22 cellular contexts compared by ENCODE assay signal in the genomic region with DNA sequence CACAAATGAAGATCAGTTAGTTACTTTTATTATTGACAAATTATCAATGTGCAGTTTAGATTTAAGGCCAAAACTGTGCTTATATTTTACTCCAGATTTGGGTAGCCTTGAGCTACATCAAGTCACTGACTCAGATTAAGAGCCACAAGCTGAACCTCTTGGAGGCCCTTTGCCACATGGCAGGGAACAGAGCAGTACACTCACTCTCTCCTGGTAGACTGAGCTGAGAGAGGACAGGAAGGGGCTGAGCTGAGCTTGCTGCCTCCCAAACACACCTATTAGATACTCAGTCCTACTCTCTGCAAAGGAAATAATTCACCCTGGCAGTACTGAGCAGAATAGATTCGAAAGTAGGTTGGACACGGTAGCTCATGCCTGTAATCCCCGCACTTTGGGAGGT. TPM values are rescaled to one million over a fixed set of nuclear protein-coding genes. Genes with fewer than 3 reads are reported as not detected.
"Had no signal": no experiment of that assay in that cellular context is flagged by ENCODE, and none has a peak within 500 bp of the region (broad histone marks: within the 10 kb centered on the region; RNA-seq: fewer than 3 reads in every experiment).

No MANE protein-coding gene starts in this region.

- ATAC-seq: left cardiac atrium; lower lobe of right lung; naive thymus-derived CD8-positive, alpha-beta T cell; psoas muscle; right lobe of liver; SK-N-SH treated with all-trans-retinoic acid at 6 μM for 48 hours; T-helper 17 cell; upper lobe of right lung had no signal

- H3K4me3 ChIP-seq: breast epithelium, dorsolateral prefrontal cortex, esophagus squamous epithelium, lower lobe of right lung, psoas muscle, right lobe of liver, testis, upper lobe of right lung had no signal

- H3K4me1 ChIP-seq: breast epithelium, lower lobe of right lung, psoas muscle, right lobe of liver, testis, upper lobe of right lung had no signal

- H3K27me3 ChIP-seq: breast epithelium, dorsolateral prefrontal cortex, esophagus squamous epithelium, right lobe of liver, testis, upper lobe of right lung had no signal

- H3K36me3 Mint-ChIP-seq: naive thymus-derived CD8-positive, alpha-beta T cell had no signal

- H3K27ac ChIP-seq: breast epithelium, dorsolateral prefrontal cortex, esophagus squamous epithelium, lower lobe of right lung, psoas muscle, right lobe of liver, testis, upper lobe of right lung had no signal

- H3K27me3 Mint-ChIP-seq: activated naive CD8-positive, alpha-beta T cell treated with anti-CD3 and anti-CD28 coated beads, Interleukin-2, amount 10 ng/mL, durations not matched to agents 7 days and 5 days; activated T-cell treated with anti-CD3 and anti-CD28 coated beads, Interleukin-2, amount 50 U/mL, for 24 hours; naive thymus-derived CD8-positive, alpha-beta T cell; stimulated activated naive CD8-positive, alpha-beta T cell treated with anti-CD3 and anti-CD28 coated beads, Interleukin-15, Interleukin-2, amounts not matched to agents 100 ng/mL and 50 ng/mL, for 24 hours; T-helper 17 cell had no signal

- DNase-seq: activated naive CD8-positive, alpha-beta T cell treated with anti-CD3 and anti-CD28 coated beads, Interleukin-2, amount 10 ng/mL, durations not matched to agents 7 days and 5 days; activated T-cell treated with anti-CD3 and anti-CD28 coated beads, Interleukin-2, amount 50 U/mL, for 24 hours; aorta; dorsolateral prefrontal cortex; esophagus squamous epithelium; foreskin fibroblast; head of caudate nucleus; left cardiac atrium; lower lobe of right lung; midbrain; naive thymus-derived CD8-positive, alpha-beta T cell; nucleus accumbens; psoas muscle; right lobe of liver; SHP77; T-helper 17 cell; testis; upper lobe of right lung had no signal

- H3K9me3 ChIP-seq: breast epithelium, esophagus squamous epithelium, lower lobe of right lung, psoas muscle, right lobe of liver, testis, upper lobe of right lung had no signal

- H3K9me3 Mint-ChIP-seq: activated naive CD8-positive, alpha-beta T cell treated with anti-CD3 and anti-CD28 coated beads, Interleukin-2, amount 10 ng/mL, durations not matched to agents 7 days and 5 days; activated T-cell treated with anti-CD3 and anti-CD28 coated beads, Interleukin-2, amount 50 U/mL, for 24 hours; naive thymus-derived CD8-positive, alpha-beta T cell; stimulated activated naive CD8-positive, alpha-beta T cell treated with anti-CD3 and anti-CD28 coated beads, Interleukin-15, Interleukin-2, amounts not matched to agents 100 ng/mL and 50 ng/mL, for 24 hours had no signal

- H3K4me3 Mint-ChIP-seq: activated naive CD8-positive, alpha-beta T cell treated with anti-CD3 and anti-CD28 coated beads, Interleukin-2, amount 10 ng/mL, durations not matched to agents 7 days and 5 days; activated T-cell treated with anti-CD3 and anti-CD28 coated beads, Interleukin-2, amount 50 U/mL, for 24 hours; naive thymus-derived CD8-positive, alpha-beta T cell; stimulated activated naive CD8-positive, alpha-beta T cell treated with anti-CD3 and anti-CD28 coated beads, Interleukin-15, Interleukin-2, amounts not matched to agents 100 ng/mL and 50 ng/mL, for 24 hours; T-helper 17 cell had no signal

- H3K4me1 Mint-ChIP-seq: T-helper 17 cell had no signal

- H3K36me3 ChIP-seq: breast epithelium, esophagus squamous epithelium, lower lobe of right lung, right lobe of liver, upper lobe of right lung had no signal

- H3K27ac Mint-ChIP-seq: activated naive CD8-positive, alpha-beta T cell treated with anti-CD3 and anti-CD28 coated beads, Interleukin-2, amount 10 ng/mL, durations not matched to agents 7 days and 5 days; activated T-cell treated with anti-CD3 and anti-CD28 coated beads, Interleukin-2, amount 50 U/mL, for 24 hours; stimulated activated naive CD8-positive, alpha-beta T cell treated with anti-CD3 and anti-CD28 coated beads, Interleukin-15, Interleukin-2, amounts not matched to agents 100 ng/mL and 50 ng/mL, for 24 hours; T-helper 17 cell had no signal

RNA-seq across cellular contexts. Expression of a gene that starts 7.8 kb away (rescaled TPM):
- total RNA-seq: cerebellum, dorsolateral prefrontal cortex, right lobe of liver had no signal
- polyA plus RNA-seq: aorta had no signal
